8 cellular contexts compared by ENCODE assay signal in the genomic region with DNA sequence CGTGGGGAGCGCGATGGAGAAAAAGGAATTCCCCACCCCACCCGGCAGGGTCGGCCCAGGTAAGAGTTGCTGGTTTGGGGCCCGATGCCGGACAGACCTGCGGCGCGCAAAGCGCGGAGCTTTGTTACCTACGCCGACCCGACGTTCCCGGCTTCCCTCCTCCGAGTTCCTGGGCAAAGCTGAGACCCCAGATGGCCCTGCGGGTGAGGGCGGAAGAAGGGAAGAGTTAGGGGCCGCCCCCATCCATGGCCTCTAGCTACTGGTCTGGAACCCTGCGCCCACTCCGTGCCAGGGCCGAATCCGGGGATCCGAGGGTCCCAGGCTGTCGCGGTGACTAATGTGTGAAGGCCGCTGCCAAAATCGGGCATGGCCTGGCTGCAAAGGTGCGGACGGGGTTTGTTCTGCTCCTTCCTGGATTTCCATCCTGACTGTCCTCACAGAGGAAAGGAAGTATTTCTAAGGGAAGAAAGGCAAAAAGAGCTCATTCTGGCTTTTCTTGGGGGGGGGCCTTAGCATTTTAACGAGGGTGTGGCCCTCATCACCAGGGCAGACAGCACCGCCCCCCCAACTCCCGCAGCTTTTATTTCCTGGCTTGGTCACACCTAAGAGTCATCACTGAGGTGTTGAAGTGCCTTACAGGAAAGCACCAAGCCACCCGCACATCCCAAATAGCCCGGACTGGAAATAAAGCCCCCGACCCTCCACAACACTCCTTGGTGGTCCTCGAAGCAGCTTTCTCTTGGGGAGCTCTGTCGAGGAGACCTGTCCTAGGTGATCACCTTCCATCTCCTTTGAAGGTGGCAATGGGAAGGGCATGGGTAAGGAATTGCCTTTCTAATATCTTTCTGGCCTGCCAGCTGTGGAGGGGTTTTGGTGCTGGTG. TPM values are rescaled to one million over a fixed set of nuclear protein-coding genes. Genes with fewer than 3 reads are reported as not detected.
A peak's percentile ranks its signal among the peaks of the same experiment; 100 is the strongest.
DNase-seq lines count a peak whose midpoint lies in the region; ATAC-seq, FAIRE-seq and TF ChIP-seq lines count a peak whose summit lies in the region.

No MANE protein-coding gene starts in this region.

- H3K4me2 ChIP-seq in A549: peak overlapping the region; percentile 92

- no peak for TF ChIP-seq EP300 in A549 (IDR thresholded peaks at IDR 0.05)

- H3K27ac Mint-ChIP-seq in T-cell: no peak overlapping the region

- intact Hi-C loops in prostate gland (cut with DNase I): no loop called here

- 67% methylated on average over 14 of the region's 40 CpGs for WGBS in A549 (ENCODE audit: missing lambda C conversion rate)
- WGBS in prostate gland: 6% methylated on average over 40 of the region's 40 CpGs

- CTCF ChIA-PET in A549 (lab: Yijun Ruan, JAX) (interaction anchor here (1.3 to 3.1 kb wide), 2 partner anchors 52 to 65 kb away, joined by 4 to 20 read pairs; no protein-coding TSS in a partner anchor), T-cell (lab: Charles Lee) (no interaction called here)

- H3K4me3 Mint-ChIP-seq in T-cell: peak overlapping the region; percentile 49 to 65 (median 59)

- TF ChIP-seq CTCF in A549 (IDR thresholded peaks at IDR 0.05) (no peak), prostate gland (IDR thresholded peaks at IDR 0.05) (no peak)

- no peaks in the 10 kb centered on the region for H3K9me3 ChIP-seq in A549
- no peaks in the 10 kb centered on the region for H3K9me3 ChIP-seq in prostate gland

- no peaks in the 10 kb centered on the region for H3K9me3 Mint-ChIP-seq in T-cell

- no peak for TF ChIP-seq RAD21 in A549 (conservative IDR thresholded peaks at IDR 0.05 in 1 of 2, IDR thresholded peaks at IDR 0.05 in 1 of 2)

- H3K36me3 ChIP-seq in prostate gland: no peaks in the 10 kb centered on the region

- FAIRE-seq in A549 (lab: Jason Lieb, UNC): no peak

- H3K4me3 ChIP-seq in A549: peak overlapping the region; percentile 54
- peak overlapping the region; percentile 73 to 79 for H3K4me3 ChIP-seq in prostate gland

- H3K27ac ChIP-seq in A549: peak overlapping the region in 1 of 2 experiments; percentile 86; a peak in 4 of 6 replicates
- peak overlapping the region; percentile 68 to 78 for H3K27ac ChIP-seq in prostate gland

- H3K4me1 Mint-ChIP-seq in T-cell: peaks cover 0 to 15% (median 6%) of the 10 kb centered on the region in 3 donors

- no peak for ATAC-seq in A549
- ATAC-seq in T-cell (replicated peaks in 1 of 4): peak in 2 of 4 experiments; percentile 22 to 25
- ATAC-seq in HG03196 (IDR thresholded peaks at IDR 0.05; ENCODE audit: unreplicated experiment): no peak

- no peak for TF ChIP-seq POLR2A in A549 (IDR thresholded peaks at IDR 0.05; ENCODE audit: low read length)
- no peak for TF ChIP-seq POLR2A in prostate gland (IDR thresholded peaks at IDR 0.05)

- H3K27me3 ChIP-seq in prostate gland (replicated peaks; ENCODE audit: insufficient read depth): no peaks in the 10 kb centered on the region

- peaks cover 10 to 32% of the 10 kb centered on the region in 2 donors for H3K27me3 Mint-ChIP-seq in T-cell

- POLR2A ChIA-PET in A549 (lab: Yijun Ruan, JAX) (interaction anchor here (0.6 to 1.3 kb wide), 2 partner anchors 18 kb away, joined by 3 to 4 read pairs; partner anchors contain the start of genes KLC4 and MRPL2), T-cell (lab: Charles Lee) (interaction anchor here in 1 of 2 donors (0.6 to 0.8 kb wide), 2 partner anchors 16 to 22 kb away, joined by 5 to 10 read pairs; no protein-coding TSS in a partner anchor)

- H3K4me1 ChIP-seq in A549 (peaks cover 6% of the 10 kb centered on the region; the same call in 2 of the 3 replicates), prostate gland (replicated peaks) (peaks cover 8% of the 10 kb centered on the region)

- H3K36me3 Mint-ChIP-seq in T-cell: peaks cover 21% of the 10 kb centered on the region

- DNase-seq in A549 (ENCODE audit: low read depth in 1 of 2, low spot score in 1 of 2) (no peak), HCEC 1CT (peak; percentile 17), T-cell (no peak), glomerular visceral epithelial cell (ENCODE audit: extremely low spot score) (peak; percentile 62), prostate gland (ENCODE audit: low spot score) (no peak), occipital lobe (lab: John Stamatoyannopoulos, UW) (no peak)
- no peak for DNase-seq in activated CD4-positive, CD25-positive, alpha-beta regulatory T cell treated with anti-CD3 and anti-CD28 coated beads, Interleukin-2, amount 50 U/mL, for 72 hours

TF ChIP-seq in A549, 52 proteins besides CTCF, POLR2A, EP300 and RAD21:
- TF ChIP-seq RFX5 (IDR thresholded peaks at IDR 0.05) (no peak), TP53 (CRISPR knock-in tag; IDR thresholded peaks at IDR 0.05) (no peak), ZC3H11A (IDR thresholded peaks at IDR 0.05) (no peak), ZFP36 (IDR thresholded peaks at IDR 0.05; ENCODE audit: borderline replicate concordance, partially characterized antibody) (no peak), JUNB (IDR thresholded peaks at IDR 0.05) (no peak), NPAS2 (CRISPR knock-in tag; IDR thresholded peaks at IDR 0.05; ENCODE audit: borderline replicate concordance) (no peak), RCOR1 (IDR thresholded peaks at IDR 0.05; ENCODE audit: low read depth, low read length) (no peak), HDAC2 (IDR thresholded peaks at IDR 0.05) (no peak), E2F6 (IDR thresholded peaks at IDR 0.05; ENCODE audit: borderline replicate concordance, low read depth) (no peak)

RNA-seq across cellular contexts. Expression of gene PTK7, which starts 1.1 kb away (rescaled TPM):
- polyA plus RNA-seq in A549 (2011; rRNA removed): 2.8 and 3.4 TPM in 2 replicates
- polyA plus RNA-seq in A549 (2012; cell fraction: cytosol; rRNA removed): 4.3 and 6.3 TPM in 2 replicates
- polyA plus RNA-seq in A549 (2012; cell fraction: nucleus; rRNA removed): 14.0 and 14.4 TPM in 2 replicates
- polyA plus RNA-seq in A549 (2017; fragmentation: RNase III; extraction: RNeasy Plus Mini Kit Qiagen cat#74134 plus additional on column Dnase treatment): 4.5 to 5.7 TPM (median 5.6 TPM) in 3 replicates
- 4.8 and 7.2 TPM in 2 replicates for polyA minus RNA-seq in A549 (2011; rRNA and poly(A)+ RNA removed)
- total RNA-seq in T-cell: 10 to 100 TPM in 2 of 5 donors, 1 to 10 TPM in 2, under 1 TPM in 1; 0.56 to 11.3 (median 1.6) TPM
- 10 to 100 TPM; 83.3 to 85.2 TPM for total RNA-seq in prostate gland
- 26.0 TPM for total RNA-seq in occipital lobe

RNA-seq across cellular contexts. Expression of gene KLC4, which starts 17.7 kb away (rescaled TPM):
- polyA plus RNA-seq in A549 (2011; rRNA removed): 8.4 and 10.0 TPM in 2 replicates
- polyA plus RNA-seq in A549 (2012; cell fraction: cytosol; rRNA removed): 6.1 and 7.2 TPM in 2 replicates
- 19.6 and 22.7 TPM in 2 replicates for polyA plus RNA-seq in A549 (2012; cell fraction: nucleus; rRNA removed)
- polyA plus RNA-seq in A549 (2017; fragmentation: RNase III; extraction: RNeasy Plus Mini Kit Qiagen cat#74134 plus additional on column Dnase treatment): 7.7 to 11.8 TPM (median 9.9 TPM) in 3 replicates
- 11.1 and 14.1 TPM in 2 replicates for polyA minus RNA-seq in A549 (2011; rRNA and poly(A)+ RNA removed)
- total RNA-seq in T-cell: 10 to 100 TPM; 37.8 to 48.5 (median 45.5) TPM
- 10 to 100 TPM; 27.3 to 41.2 TPM for total RNA-seq in prostate gland
- total RNA-seq in occipital lobe: 20.7 TPM

RNA-seq across cellular contexts. Expression of gene MRPL2, which starts 17.9 kb away (rescaled TPM):
- polyA plus RNA-seq in A549 (2011; rRNA removed): 20.9 and 33.7 TPM in 2 replicates
- polyA plus RNA-seq in A549 (2012; cell fraction: cytosol; rRNA removed): 61.5 and 66.4 TPM in 2 replicates
- 56.0 and 69.6 TPM in 2 replicates for polyA plus RNA-seq in A549 (2012; cell fraction: nucleus; rRNA removed)
- 50.9 to 55.6 TPM (median 51.9 TPM) in 3 replicates for polyA plus RNA-seq in A549 (2017; fragmentation: RNase III; extraction: RNeasy Plus Mini Kit Qiagen cat#74134 plus additional on column Dnase treatment)
- polyA minus RNA-seq in A549 (2011; rRNA and poly(A)+ RNA removed): 22.5 and 33.6 TPM in 2 replicates
- 10 to 100 TPM; 34.8 to 66.3 (median 52.0) TPM for total RNA-seq in T-cell
- 10 to 100 TPM; 19.1 to 52.3 TPM for total RNA-seq in prostate gland
- total RNA-seq in occipital lobe: 8.9 TPM

RNA-seq across cellular contexts. Expression of gene CUL7, which starts 23.5 kb away (rescaled TPM):
- 12.1 and 14.6 TPM in 2 replicates for polyA plus RNA-seq in A549 (2011; rRNA removed)
- polyA plus RNA-seq in A549 (2012; cell fraction: cytosol; rRNA removed): 10.3 and 11.7 TPM in 2 replicates
- polyA plus RNA-seq in A549 (2012; cell fraction: nucleus; rRNA removed): 40.8 and 41.6 TPM in 2 replicates
- 8.1 to 10.6 TPM (median 10.0 TPM) in 3 replicates for polyA plus RNA-seq in A549 (2017; fragmentation: RNase III; extraction: RNeasy Plus Mini Kit Qiagen cat#74134 plus additional on column Dnase treatment)
- polyA minus RNA-seq in A549 (2011; rRNA and poly(A)+ RNA removed): 21.1 and 29.5 TPM in 2 replicates
- 10 to 100 TPM in 3 of 5 donors, 1 to 10 TPM in 2; 6.9 to 15.9 (median 11.6) TPM for total RNA-seq in T-cell
- total RNA-seq in prostate gland: 10 to 100 TPM; 18.6 to 30.4 TPM
- total RNA-seq in occipital lobe: 12.8 TPM

RNA-seq across cellular contexts. Expression of gene RRP36, which starts 55.7 kb away (rescaled TPM):
- polyA plus RNA-seq in A549 (2011; rRNA removed) (51.9 and 52.3 TPM in 2 replicates), A549 (2017; fragmentation: RNase III; extraction: RNeasy Plus Mini Kit Qiagen cat#74134 plus additional on column Dnase treatment) (54.0 to 56.2 TPM (median 55.7 TPM) in 3 replicates)
- polyA plus RNA-seq in A549 (2012; cell fraction: cytosol; rRNA removed): 37.5 and 37.8 TPM in 2 replicates
- 12.6 and 15.4 TPM in 2 replicates for polyA plus RNA-seq in A549 (2012; cell fraction: nucleus; rRNA removed)
- polyA minus RNA-seq in A549 (2011; rRNA and poly(A)+ RNA removed): 27.4 and 31.2 TPM in 2 replicates
- total RNA-seq in T-cell (10 to 100 TPM; 27.3 to 51.2 (median 47.3) TPM), prostate gland (10 to 100 TPM; 45.1 to 50.8 TPM), occipital lobe (52.3 TPM)

Comparison
In these comparisons a context has a peak if more than half of its experiments do, and no peak if none do; other contexts are left out.
1. DNase-seq: peak in HCEC 1CT (single experiment) and glomerular visceral epithelial cell (single experiment); none in A549 (0 of 2), T-cell (0 of 34), prostate gland (single experiment), occipital lobe (single experiment) and activated CD4-positive, CD25-positive, alpha-beta regulatory T cell treated with anti-CD3 and anti-CD28 coated beads, Interleukin-2, amount 50 U/mL, for 72 hours (single experiment).